Comparison of ENCODE assay signal across 8 cellular contexts in the genomic region with DNA sequence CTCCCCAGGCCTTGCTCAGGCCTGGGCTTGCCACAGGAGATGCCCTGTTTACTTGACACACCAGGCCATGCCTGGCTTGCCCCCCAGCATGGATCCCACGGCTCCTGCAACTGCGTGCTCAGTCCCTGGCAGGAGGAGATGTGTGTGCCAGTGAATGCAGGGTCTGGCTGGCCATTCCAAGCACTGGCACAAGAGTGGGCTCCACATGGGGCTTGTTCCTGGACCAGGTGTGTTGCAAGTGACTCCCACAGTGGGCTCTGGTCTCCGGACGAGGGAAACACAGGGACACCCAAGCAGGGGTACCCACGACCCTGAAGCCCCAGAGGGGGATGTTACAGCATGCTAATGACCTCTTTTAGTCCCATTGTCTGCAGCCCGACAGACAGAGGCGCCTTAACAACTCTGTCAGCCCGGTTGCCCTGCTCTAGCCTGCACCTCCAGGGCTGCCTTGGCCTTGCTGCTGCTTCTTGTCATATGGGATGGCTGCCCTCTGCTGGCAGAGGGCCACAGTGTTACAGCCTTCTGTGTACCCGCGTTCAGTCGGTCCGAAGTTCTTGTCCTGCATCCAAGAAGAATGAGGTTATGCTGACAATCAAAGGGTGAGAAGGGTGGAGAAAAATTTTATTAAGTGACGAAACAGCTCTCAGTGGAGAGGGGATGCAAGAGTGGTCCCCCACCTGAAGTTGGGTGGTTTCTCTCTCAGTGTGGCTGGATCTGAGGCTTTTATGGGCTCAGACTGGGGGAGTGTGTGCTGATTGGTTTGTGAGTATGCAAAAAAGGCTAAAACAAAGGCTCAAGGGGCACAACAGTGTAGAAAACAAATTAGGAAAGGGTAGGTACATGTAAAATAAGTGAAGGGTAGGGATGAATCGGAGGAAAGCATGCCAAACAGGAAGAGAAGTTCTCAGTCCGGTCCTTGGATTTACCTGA.
DNase-seq lines count a peak whose midpoint lies in the region; ATAC-seq and TF ChIP-seq lines count a peak whose summit lies in the region.

No MANE protein-coding gene starts in this region.

- DNase-seq in AG04449 (ENCODE audit: low read depth, low spot score): no peak
- no peak for DNase-seq in GM13977 (ENCODE audit: low spot score)
- peak; percentile 37 for DNase-seq in OCI-M1 (lab: John Stamatoyannopoulos, UW)
- peak; percentile 60 for DNase-seq in activated naive CD4-positive, alpha-beta T cell treated with anti-CD3 and anti-CD28 coated beads for 36 hours
- DNase-seq in hepatocyte (ENCODE audit: low spot score): peak; percentile 91
- peak; percentile 23 for DNase-seq in stimulated activated CD4-positive, alpha-beta T cell treated with anti-CD3 and anti-CD28 coated beads, Interleukin-4, amount 100 ng/mL, for 24 hours
- no peak for DNase-seq in NCI-H187 treated with DMSO at 0.1 percent for 48 hours (lab: John Stamatoyannopoulos, UW)

- TF ChIP-seq CTCF in AG04449 (IDR thresholded peaks at IDR 0.05; ENCODE audit: insufficient read depth, low read length, missing control alignments): peak; percentile 49
- peak; percentile 42 for TF ChIP-seq CTCF in GM13977 (IDR thresholded peaks at IDR 0.05; ENCODE audit: extremely low read depth, insufficient read depth, missing control alignments)
- TF ChIP-seq CTCF in hepatocyte (IDR thresholded peaks at IDR 0.05; ENCODE audit: poor library complexity): peak; percentile 83

- CTCF ChIA-PET in AG04449 (lab: Yijun Ruan, JAX): interaction anchor here (1.3 to 6.1 kb wide), 2 partner anchors 13 to 211 kb away, joined by 3 to 50 read pairs; no protein-coding TSS in a partner anchor
- CTCF ChIA-PET in activated naive CD4-positive, alpha-beta T cell treated with anti-CD3 and anti-CD28 coated beads for 36 hours (lab: Charles Lee): interaction anchor here (0.7 to 1.1 kb wide), 2 partner anchors 211 to 265 kb away, joined by 3 to 6 read pairs; no protein-coding TSS in a partner anchor

- no peak overlapping the region for H3K4me3 Mint-ChIP-seq in activated naive CD4-positive, alpha-beta T cell treated with anti-CD3 and anti-CD28 coated beads for 36 hours

- no peaks in the 10 kb centered on the region for H3K27me3 ChIP-seq in hepatocyte

- peaks cover 1% of the 10 kb centered on the region for H3K4me1 ChIP-seq in hepatocyte (ENCODE audit: insufficient read depth)

- no peaks in the 10 kb centered on the region for H3K9me3 Mint-ChIP-seq in activated naive CD4-positive, alpha-beta T cell treated with anti-CD3 and anti-CD28 coated beads for 36 hours

- no peaks in the 10 kb centered on the region for H3K9me2 ChIP-seq in hepatocyte (replicated peaks; ENCODE audit: insufficient read depth)

- H3K4me2 ChIP-seq in hepatocyte: no peak overlapping the region

- H3K9me3 ChIP-seq in hepatocyte (ENCODE audit: low read depth): no peaks in the 10 kb centered on the region

- H3K27me3 Mint-ChIP-seq in activated naive CD4-positive, alpha-beta T cell treated with anti-CD3 and anti-CD28 coated beads for 36 hours (ENCODE audit: low read depth): no peaks in the 10 kb centered on the region

- H2AFZ ChIP-seq in hepatocyte: no peak overlapping the region

- no peak for ATAC-seq in HG03175 (IDR thresholded peaks at IDR 0.05; ENCODE audit: unreplicated experiment)

- no peaks in the 10 kb centered on the region for H4K20me1 ChIP-seq in hepatocyte (ENCODE audit: insufficient read depth, poor library complexity, severe bottlenecking)

- H3K27ac ChIP-seq in hepatocyte: no peak overlapping the region

- H3K4me1 Mint-ChIP-seq in activated naive CD4-positive, alpha-beta T cell treated with anti-CD3 and anti-CD28 coated beads for 36 hours (ENCODE audit: low read depth): no peaks in the 10 kb centered on the region

- intact Hi-C loops in activated naive CD4-positive, alpha-beta T cell treated with anti-CD3 and anti-CD28 coated beads for 36 hours (cut with micrococcal nuclease): loop anchor here (1.0 kb wide), 1 partner anchor 264 kb away; no protein-coding TSS in a partner anchor

- peaks cover 3% of the 10 kb centered on the region for H3K36me3 Mint-ChIP-seq in activated naive CD4-positive, alpha-beta T cell treated with anti-CD3 and anti-CD28 coated beads for 36 hours (ENCODE audit: low read depth)

- in situ Hi-C loops in GM13977 (cut with MboI; ENCODE audit: low pct_unique_long_range_greater_than_20kb, low sequenced_read_pairs, unreplicated experiment): no loop called here

- WGBS in hepatocyte (ENCODE audit: low lambda C conversion rate, missing lambda C conversion rate): 38% methylated on average over 15 of the region's 15 CpGs

- H3K4me3 ChIP-seq in AG04449 (ENCODE audit: low read depth, low read length): no peak overlapping the region
- no peak overlapping the region for H3K4me3 ChIP-seq in hepatocyte

- H3K36me3 ChIP-seq in hepatocyte (replicated peaks; ENCODE audit: insufficient read depth, low read depth): no peaks in the 10 kb centered on the region

- H3K27ac Mint-ChIP-seq in activated naive CD4-positive, alpha-beta T cell treated with anti-CD3 and anti-CD28 coated beads for 36 hours: no peak overlapping the region

- POLR2A ChIA-PET in AG04449 (lab: Yijun Ruan, JAX): no interaction called here

- no peaks in the 10 kb centered on the region for H3K79me2 ChIP-seq in hepatocyte

Comparison
In these comparisons a context has a peak if more than half of its experiments do, and no peak if none do; other contexts are left out.
1. DNase-seq: peak in OCI-M1 (single experiment), activated naive CD4-positive, alpha-beta T cell treated with anti-CD3 and anti-CD28 coated beads for 36 hours (single experiment), hepatocyte (single experiment) and stimulated activated CD4-positive, alpha-beta T cell treated with anti-CD3 and anti-CD28 coated beads, Interleukin-4, amount 100 ng/mL, for 24 hours (single experiment); none in AG04449 (single experiment), GM13977 (single experiment) and NCI-H187 treated with DMSO at 0.1 percent for 48 hours (single experiment).
2. Peak in every context shown above with its lines, with median percentiles within 50 percentile points of each other: CTCF ChIP-seq.